ENCODE assay signal across 8 cellular contexts in genomic region chr15:51076898-51077564, GRCh38. TPM values are rescaled to one million over a fixed set of nuclear protein-coding genes. Genes with fewer than 3 reads are reported as not detected.
DNase-seq lines count a peak whose midpoint lies in the region; ATAC-seq, FAIRE-seq and TF ChIP-seq lines count a peak whose summit lies in the region.

No MANE protein-coding gene starts in this region.

- peaks cover 22% of the 10 kb centered on the region for H3K4me1 Mint-ChIP-seq in activated naive CD8-positive, alpha-beta T cell treated with anti-CD3 and anti-CD28 coated beads, Interleukin-2, amount 10 ng/mL, durations not matched to agents 7 days and 5 days

- FAIRE-seq in HTR-8/SVneo (lab: Jason Lieb, UNC) = no peak

- peak overlapping the region; percentile 77 to 84 for H3K27ac ChIP-seq in thoracic aorta

- H3K4me3 ChIP-seq in GM12864 (ENCODE audit: low read depth, low read length) (peak overlapping the region; percentile 26), thoracic aorta (peak overlapping the region; percentile 71)

- no peaks in the 10 kb centered on the region for H3K9me3 Mint-ChIP-seq in activated naive CD8-positive, alpha-beta T cell treated with anti-CD3 and anti-CD28 coated beads, Interleukin-2, amount 10 ng/mL, durations not matched to agents 7 days and 5 days

- no peaks in the 10 kb centered on the region for H3K36me3 ChIP-seq in thoracic aorta

- peaks cover 21 to 41% of the 10 kb centered on the region in 2 donors for H3K4me1 ChIP-seq in thoracic aorta (ENCODE audit: control insufficient read depth in 1 of 2, low read depth in 2 of 2)

- H3K9me3 ChIP-seq in thoracic aorta = no peaks in the 10 kb centered on the region

- DNase-seq in GM12864 (ENCODE audit: low read depth) (no peak), islet precursor cell (peak; percentile 78), thoracic aorta (ENCODE audit: low spot score) (no peak), RKO (ENCODE audit: low spot score) (no peak), HTR-8/SVneo (ENCODE audit: insufficient read length, low spot score) (no peak)
- peak; percentile 72 for DNase-seq in activated naive CD8-positive, alpha-beta T cell treated with anti-CD3 and anti-CD28 coated beads, Interleukin-2, amount 10 ng/mL, durations not matched to agents 7 days and 5 days

- H3K4me3 Mint-ChIP-seq in activated naive CD8-positive, alpha-beta T cell treated with anti-CD3 and anti-CD28 coated beads, Interleukin-2, amount 10 ng/mL, durations not matched to agents 7 days and 5 days = peak overlapping the region; percentile 80

- peaks cover 2% of the 10 kb centered on the region for H3K36me3 Mint-ChIP-seq in activated naive CD8-positive, alpha-beta T cell treated with anti-CD3 and anti-CD28 coated beads, Interleukin-2, amount 10 ng/mL, durations not matched to agents 7 days and 5 days

- TF ChIP-seq CTCF in GM12864 (IDR thresholded peaks at IDR 0.05; ENCODE audit: low read depth, low read length, missing control alignments) (no peak), thoracic aorta (IDR thresholded peaks at IDR 0.05) (no peak)

- H3K27me3 Mint-ChIP-seq in activated naive CD8-positive, alpha-beta T cell treated with anti-CD3 and anti-CD28 coated beads, Interleukin-2, amount 10 ng/mL, durations not matched to agents 7 days and 5 days = peaks cover 6% of the 10 kb centered on the region

- POLR2A ChIA-PET in activated naive CD8-positive, alpha-beta T cell treated with anti-CD3 and anti-CD28 coated beads, Interleukin-2, amount 10 ng/mL, durations not matched to agents 7 days and 5 days (lab: Charles Lee) = interaction anchor here (1.0 to 1.9 kb wide), 3 partner anchors 10 to 197 kb away, joined by 3 to 9 read pairs (median 3); no protein-coding TSS in a partner anchor

- no peaks in the 10 kb centered on the region for H3K27me3 ChIP-seq in thoracic aorta (replicated peaks; ENCODE audit: insufficient read depth)

- peak; percentile 39 for ATAC-seq in HG03108 (IDR thresholded peaks at IDR 0.05; ENCODE audit: unreplicated experiment)
- ATAC-seq in activated naive CD8-positive, alpha-beta T cell treated with anti-CD3 and anti-CD28 coated beads, Interleukin-2, amount 10 ng/mL, durations not matched to agents 7 days and 5 days (ENCODE audit: low read depth) = peak; percentile 37
- no peak for ATAC-seq in thoracic aorta (ENCODE audit: insufficient number of reproducible peaks, low FRiP score, low read depth)
- ATAC-seq in SK-N-SH treated with all-trans-retinoic acid at 6 μM for 48 hours = no peak

- H3K27ac Mint-ChIP-seq in activated naive CD8-positive, alpha-beta T cell treated with anti-CD3 and anti-CD28 coated beads, Interleukin-2, amount 10 ng/mL, durations not matched to agents 7 days and 5 days = peak overlapping the region; percentile 94

TF ChIP-seq in SK-N-SH treated with all-trans-retinoic acid at 6 μM for 48 hours, 23 proteins besides CTCF, POLR2A, EP300 and RAD21:
- TF ChIP-seq CREB5 (CRISPR knock-in tag; IDR thresholded peaks at IDR 0.05; ENCODE audit: low read depth) (no peak), RARB (CRISPR knock-in tag; IDR thresholded peaks at IDR 0.05) (no peak), TCF4 (CRISPR knock-in tag; IDR thresholded peaks at IDR 0.05; ENCODE audit: borderline replicate concordance) (no peak), TSHZ2 (CRISPR knock-in tag; IDR thresholded peaks at IDR 0.05) (no peak), BACH2 (CRISPR knock-in tag; IDR thresholded peaks at IDR 0.05; ENCODE audit: borderline replicate concordance) (no peak), ZNF8 (CRISPR knock-in tag; IDR thresholded peaks at IDR 0.05) (no peak), ZC3H10 (CRISPR knock-in tag; IDR thresholded peaks at IDR 0.05) (no peak), TOX (CRISPR knock-in tag; IDR thresholded peaks at IDR 0.05; ENCODE audit: borderline replicate concordance) (no peak), POU6F1 (CRISPR knock-in tag; IDR thresholded peaks at IDR 0.05; ENCODE audit: borderline replicate concordance, low read depth) (no peak), OSR1 (CRISPR knock-in tag; IDR thresholded peaks at IDR 0.05) (no peak), ARNTL (CRISPR knock-in tag; IDR thresholded peaks at IDR 0.05; ENCODE audit: borderline replicate concordance, low read depth) (no peak), CSDC2 (CRISPR knock-in tag; IDR thresholded peaks at IDR 0.05) (no peak), ZNF565 (CRISPR knock-in tag; conservative IDR thresholded peaks at IDR 0.05; ENCODE audit: low read depth) (no peak), PATZ1 (CRISPR knock-in tag; IDR thresholded peaks at IDR 0.05; ENCODE audit: borderline replicate concordance) (no peak), ESRRG (CRISPR knock-in tag; IDR thresholded peaks at IDR 0.05) (no peak), ZFP30 (CRISPR knock-in tag; IDR thresholded peaks at IDR 0.05) (no peak), ISL1 (CRISPR knock-in tag; IDR thresholded peaks at IDR 0.05) (no peak), GLIS3 (CRISPR knock-in tag; IDR thresholded peaks at IDR 0.05) (no peak), ZNF70 (CRISPR knock-in tag; IDR thresholded peaks at IDR 0.05) (no peak), ZFP3 (CRISPR knock-in tag; IDR thresholded peaks at IDR 0.05) (no peak)

RNA-seq across cellular contexts. Expression of gene TNFAIP8L3, which starts 17.7 kb away (rescaled TPM):
- total RNA-seq in activated naive CD8-positive, alpha-beta T cell treated with anti-CD3 and anti-CD28 coated beads, Interleukin-2, amount 10 ng/mL, durations not matched to agents 7 days and 5 days = under 1 TPM; 0.17 to 0.20 TPM
- total RNA-seq in thoracic aorta = 10 to 100 TPM; 33.3 to 42.0 TPM

Comparison
In these comparisons a context has a peak if more than half of its experiments do, and no peak if none do; other contexts are left out.
1. DNase-seq: peak in activated naive CD8-positive, alpha-beta T cell treated with anti-CD3 and anti-CD28 coated beads, Interleukin-2, amount 10 ng/mL, durations not matched to agents 7 days and 5 days (single experiment) and islet precursor cell (single experiment); none in GM12864 (single experiment), thoracic aorta (single experiment), RKO (single experiment) and HTR-8/SVneo (single experiment).
2. ATAC-seq: peak in HG03108 (single experiment) and activated naive CD8-positive, alpha-beta T cell treated with anti-CD3 and anti-CD28 coated beads, Interleukin-2, amount 10 ng/mL, durations not matched to agents 7 days and 5 days (single experiment); none in thoracic aorta (single experiment) and SK-N-SH treated with all-trans-retinoic acid at 6 μM for 48 hours (single experiment).
3. RNA of gene TNFAIP8L3, which starts 17.7 kb away (total RNA-seq): 33.3 to 42.0 TPM in thoracic aorta; 0.17 to 0.20 TPM in activated naive CD8-positive, alpha-beta T cell treated with anti-CD3 and anti-CD28 coated beads, Interleukin-2, amount 10 ng/mL, durations not matched to agents 7 days and 5 days; every median in the first group is over 10 times any median in the second.